9 cellular contexts compared by ENCODE assay signal in the genomic region with DNA sequence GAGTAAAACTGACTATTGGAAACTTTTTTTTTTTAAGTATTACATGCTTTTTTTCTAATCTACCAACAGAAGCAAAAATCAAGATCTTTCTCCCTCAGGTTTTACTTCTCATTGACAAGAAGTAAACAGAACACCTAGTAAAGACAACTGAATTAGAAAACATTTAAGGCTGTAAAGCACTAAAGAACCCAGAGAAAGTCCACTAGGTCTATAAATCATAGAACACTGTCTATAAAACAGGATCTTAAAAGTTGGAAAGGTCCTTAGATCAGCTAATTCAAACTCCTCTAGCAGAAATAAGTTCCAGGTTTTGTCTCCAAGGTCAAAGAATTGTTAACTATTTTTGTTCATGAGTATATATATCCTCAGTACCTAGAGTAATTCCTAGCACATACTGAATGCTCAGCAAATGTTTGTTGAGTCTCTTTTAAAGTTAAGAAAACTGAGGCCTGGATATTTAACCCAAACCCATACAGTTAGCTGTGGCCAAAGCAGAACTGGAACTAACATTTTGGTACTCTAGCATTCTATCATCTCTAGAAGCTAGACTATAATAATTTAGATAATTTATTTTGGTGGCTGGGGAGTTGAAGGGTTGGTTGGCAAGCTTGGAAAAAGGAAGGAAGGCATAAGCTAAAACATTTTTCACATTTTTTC. TPM values are rescaled to one million over a fixed set of nuclear protein-coding genes. Genes with fewer than 3 reads are reported as not detected.
A peak's percentile ranks its signal among the peaks of the same experiment; 100 is the strongest.
DNase-seq lines count a peak whose midpoint lies in the region; ATAC-seq and TF ChIP-seq lines count a peak whose summit lies in the region.
"Had no signal": no experiment of that assay in that cellular context is flagged by ENCODE, and none has a peak within 500 bp of the region (broad histone marks: within the 10 kb centered on the region; RNA-seq: fewer than 3 reads in every experiment).

No MANE protein-coding gene starts in this region.

- BruUV-seq in Panc1 (replicated peaks; lab: Mats Ljungman, UMichigan): no TSS peak

- H3K36me3 Mint-ChIP-seq in activated T-helper 1 cell treated with anti-CD3 and anti-CD28 coated beads, Interleukin-12 subunit alpha, Interleukin-12 subunit beta, Interleukin-2, Interleukin-4 antibody, amounts not matched to agents 30 ng/mL and 10 ng/mL and 1 ng/mL, durations not matched to agents 14 hours and 24 hours and 36 hours (ENCODE audit: low read depth): peaks cover 4% of the 10 kb centered on the region

- H3K27me3 ChIP-seq in Panc1 (ENCODE audit: control insufficient read depth, insufficient read depth, low read length) (no peaks in the 10 kb centered on the region), esophagus squamous epithelium (no peaks in the 10 kb centered on the region), gastrocnemius medialis (no peaks in the 10 kb centered on the region)

- no peak overlapping the region for H3K4me3 Mint-ChIP-seq in activated T-helper 1 cell treated with anti-CD3 and anti-CD28 coated beads, Interleukin-12 subunit alpha, Interleukin-12 subunit beta, Interleukin-2, Interleukin-4 antibody, amounts not matched to agents 30 ng/mL and 10 ng/mL and 1 ng/mL, durations not matched to agents 14 hours and 24 hours and 36 hours

- H3K27me3 Mint-ChIP-seq in activated T-helper 1 cell treated with anti-CD3 and anti-CD28 coated beads, Interleukin-12 subunit alpha, Interleukin-12 subunit beta, Interleukin-2, Interleukin-4 antibody, amounts not matched to agents 30 ng/mL and 10 ng/mL and 1 ng/mL, durations not matched to agents 14 hours and 24 hours and 36 hours (ENCODE audit: insufficient read depth): no peaks in the 10 kb centered on the region

- CTCF ChIA-PET in Panc1 (lab: Charles Lee): no interaction called here

- in situ Hi-C loops in Panc1 (cut with HindIII; ENCODE audit: low pct_unique_long_range_greater_than_20kb, low sequenced_read_pairs) (no loop called here), gastrocnemius medialis (cut with MboI; ENCODE audit: low sequenced_read_pairs in 4 of 4) (loop anchor here in 1 of 4 donors (25.0 kb wide), 1 partner anchor 104 kb away; no protein-coding TSS in a partner anchor)

- TF ChIP-seq CTCF in GM12864 (IDR thresholded peaks at IDR 0.05; ENCODE audit: low read depth, low read length, missing control alignments): no peak
- TF ChIP-seq CTCF in Panc1 (IDR thresholded peaks at IDR 0.05): no peak
- TF ChIP-seq CTCF in esophagus squamous epithelium (IDR thresholded peaks at IDR 0.05): no peak
- TF ChIP-seq CTCF in gastrocnemius medialis (IDR thresholded peaks at IDR 0.05 in 4 of 5, conservative IDR thresholded peaks at IDR 0.05 in 1 of 5): no peak

- H3K9me3 ChIP-seq in Panc1 (ENCODE audit: control insufficient read depth, insufficient read depth, low read depth, low read length): no peaks in the 10 kb centered on the region
- no peaks in the 10 kb centered on the region for H3K9me3 ChIP-seq in esophagus squamous epithelium
- no peaks in the 10 kb centered on the region for H3K9me3 ChIP-seq in gastrocnemius medialis

- intact Hi-C loops in Panc1 (cut with micrococcal nuclease; ENCODE audit: unreplicated experiment) (no loop called here), esophagus squamous epithelium (cut with DNase I) (no loop called here), gastrocnemius medialis (cut with DNase I; ENCODE audit: low total_unique reads) (loop anchor here (5.0 to 10.0 kb wide), 2 partner anchors 104 to 551 kb away; a partner anchor contains a TSS)
- intact Hi-C loops in activated T-helper 1 cell treated with anti-CD3 and anti-CD28 coated beads, Interleukin-12 subunit alpha, Interleukin-12 subunit beta, Interleukin-2, Interleukin-4 antibody, amounts not matched to agents 30 ng/mL and 10 ng/mL and 1 ng/mL, durations not matched to agents 14 hours and 24 hours and 36 hours (cut with micrococcal nuclease): loop anchor here (5.0 to 10.0 kb wide), 3 partner anchors 74 to 541 kb away; a partner anchor contains a TSS

- DNase-seq in GM12864 (ENCODE audit: low read depth) (no peak), Panc1 (ENCODE audit: low read depth, low spot score) (no peak), esophagus squamous epithelium (lab: John Stamatoyannopoulos, UW) (no peak), gastrocnemius medialis (no peak), NCI-H2029 treated with DMSO at 0.1 percent for 48 hours (lab: John Stamatoyannopoulos, UW) (no peak)
- DNase-seq in activated T-helper 1 cell treated with anti-CD3 and anti-CD28 coated beads, Interleukin-12 subunit alpha, Interleukin-12 subunit beta, Interleukin-2, Interleukin-4 antibody, amounts not matched to agents 30 ng/mL and 10 ng/mL and 1 ng/mL, durations not matched to agents 14 hours and 24 hours and 36 hours (ENCODE audit: low spot score): no peak
- DNase-seq in stimulated activated naive CD8-positive, alpha-beta T cell treated with anti-CD3 and anti-CD28 coated beads, Interleukin-15, Interleukin-2, amounts not matched to agents 100 U/mL and 50 U/mL, for 24 hours: no peak

- ATAC-seq in Panc1: no peak
- no peak for ATAC-seq in gastrocnemius medialis
- no peak for ATAC-seq in GM18498 (IDR thresholded peaks at IDR 0.05; ENCODE audit: unreplicated experiment)
- ATAC-seq in stimulated activated naive CD8-positive, alpha-beta T cell treated with anti-CD3 and anti-CD28 coated beads, Interleukin-15, Interleukin-2, amounts not matched to agents 100 U/mL and 50 U/mL, for 24 hours: no peak
- ATAC-seq: esophagus mucosa had no signal

- peaks cover 46% of the 10 kb centered on the region for H3K4me1 ChIP-seq in Panc1 (ENCODE audit: control insufficient read depth, insufficient read depth, low read length)
- H3K4me1 ChIP-seq in esophagus squamous epithelium: peaks cover 0 to 79% (median 37%) of the 10 kb centered on the region in 3 donors
- peaks cover 60 to 61% of the 10 kb centered on the region in 2 donors for H3K4me1 ChIP-seq in gastrocnemius medialis

- POLR2A ChIA-PET in Panc1 (lab: Charles Lee): interaction anchor here (0.6 to 1.0 kb wide), 3 partner anchors 25 to 97 kb away, joined by 3 read pairs; no protein-coding TSS in a partner anchor

- H3K36me3 ChIP-seq in Panc1 (ENCODE audit: control insufficient read depth, insufficient read depth, low read length): no peaks in the 10 kb centered on the region; the same call in 1 of the 2 replicates
- H3K36me3 ChIP-seq in esophagus squamous epithelium: no peaks in the 10 kb centered on the region
- H3K36me3 ChIP-seq in gastrocnemius medialis: no peaks in the 10 kb centered on the region

- no peaks in the 10 kb centered on the region for H3K9me3 Mint-ChIP-seq in activated T-helper 1 cell treated with anti-CD3 and anti-CD28 coated beads, Interleukin-12 subunit alpha, Interleukin-12 subunit beta, Interleukin-2, Interleukin-4 antibody, amounts not matched to agents 30 ng/mL and 10 ng/mL and 1 ng/mL, durations not matched to agents 14 hours and 24 hours and 36 hours

- peaks cover 80% of the 10 kb centered on the region for H3K4me1 Mint-ChIP-seq in activated T-helper 1 cell treated with anti-CD3 and anti-CD28 coated beads, Interleukin-12 subunit alpha, Interleukin-12 subunit beta, Interleukin-2, Interleukin-4 antibody, amounts not matched to agents 30 ng/mL and 10 ng/mL and 1 ng/mL, durations not matched to agents 14 hours and 24 hours and 36 hours (ENCODE audit: low read depth)

- H3K27ac ChIP-seq in Panc1 (ENCODE audit: low read length) (peak overlapping the region; percentile 94), esophagus squamous epithelium (peak overlapping the region in 3 of 4 donors; percentile 31 to 98 (median 94)), gastrocnemius medialis (peak overlapping the region; percentile 95 to 97 (median 97))

- H3K4me3 ChIP-seq in GM12864 (ENCODE audit: low read depth, low read length): peak overlapping the region; percentile 79; the same call in 1 of the 2 replicates
- H3K4me3 ChIP-seq in Panc1 (ENCODE audit: low read depth in 2 of 2, low read length in 2 of 2): peak overlapping the region; percentile 15 to 91; a peak in 3 of 4 replicates
- peak overlapping the region in 1 of 4 donors; percentile 32 for H3K4me3 ChIP-seq in esophagus squamous epithelium
- peak overlapping the region in 2 of 4 donors; percentile 75 to 77 for H3K4me3 ChIP-seq in gastrocnemius medialis

- TF ChIP-seq POLR2A in esophagus squamous epithelium (IDR thresholded peaks at IDR 0.05) (no peak), gastrocnemius medialis (IDR thresholded peaks at IDR 0.05) (no peak)

- H3K27ac Mint-ChIP-seq in activated T-helper 1 cell treated with anti-CD3 and anti-CD28 coated beads, Interleukin-12 subunit alpha, Interleukin-12 subunit beta, Interleukin-2, Interleukin-4 antibody, amounts not matched to agents 30 ng/mL and 10 ng/mL and 1 ng/mL, durations not matched to agents 14 hours and 24 hours and 36 hours: no peak overlapping the region

RNA-seq across cellular contexts. Expression of a gene that starts 3.0 kb away (rescaled TPM):
- total RNA-seq in Panc1 (2021; ENCODE audit: unreplicated experiment) (54.4 TPM), esophagus squamous epithelium (10 to 100 TPM; 24.8 to 86.8 (median 46.8) TPM), gastrocnemius medialis (100 to 1,000 TPM in 1 of 4 donors, 10 to 100 TPM in 3; 44.8 to 121 (median 71.0) TPM)
- 15.4 TPM for polyA plus RNA-seq in Panc1 (2012; ENCODE audit: insufficient read length)
- total RNA-seq in activated T-helper 1 cell treated with anti-CD3 and anti-CD28 coated beads, Interleukin-12 subunit alpha, Interleukin-12 subunit beta, Interleukin-2, Interleukin-4 antibody, amounts not matched to agents 30 ng/mL and 10 ng/mL and 1 ng/mL, durations not matched to agents 14 hours and 24 hours and 36 hours: 53.0 and 55.5 TPM in 2 replicates

Comparison
In these comparisons a context has a peak if more than half of its experiments do, and no peak if none do; other contexts are left out.
1. intact Hi-C loops: an anchor here in gastrocnemius medialis (5.0 to 10.0 kb wide) and activated T-helper 1 cell treated with anti-CD3 and anti-CD28 coated beads, Interleukin-12 subunit alpha, Interleukin-12 subunit beta, Interleukin-2, Interleukin-4 antibody, amounts not matched to agents 30 ng/mL and 10 ng/mL and 1 ng/mL, durations not matched to agents 14 hours and 24 hours and 36 hours (5.0 to 10.0 kb wide); none called in Panc1 and esophagus squamous epithelium.